ENCODE assay signal across 8 cellular contexts in the genomic region with DNA sequence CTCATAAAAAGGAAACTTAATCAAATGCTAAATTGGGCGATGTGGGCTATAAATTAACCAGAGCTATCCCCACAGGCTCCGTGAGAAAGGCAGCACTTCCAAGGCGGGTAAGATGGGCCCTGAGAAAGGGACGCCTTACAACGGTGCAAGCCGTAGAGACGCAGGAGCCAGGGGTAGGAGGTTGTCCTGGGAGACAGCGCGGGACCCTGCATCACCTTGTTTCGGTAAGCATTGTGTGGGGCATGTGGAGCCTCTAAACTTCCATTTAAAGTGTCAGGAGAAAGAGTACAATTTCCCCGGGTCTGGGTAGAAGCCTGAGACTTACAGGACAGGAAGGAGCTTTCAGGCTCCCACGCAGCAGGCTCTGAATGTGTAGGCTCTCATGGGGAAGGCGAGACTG. TPM values are rescaled to one million over a fixed set of nuclear protein-coding genes. Genes with fewer than 3 reads are reported as not detected.
A peak's percentile ranks its signal among the peaks of the same experiment; 100 is the strongest.
DNase-seq lines count a peak whose midpoint lies in the region; ATAC-seq and TF ChIP-seq lines count a peak whose summit lies in the region.

No MANE protein-coding gene starts in this region.

- intact Hi-C loops in natural killer cell (cut with micrococcal nuclease): loop anchor here (1.0 to 10.0 kb wide), 5 partner anchors 31 to 615 kb away; partner anchors contain the start of genes ASB1, HES6, TRAF3IP1 and UBE2F

- peak overlapping the region; percentile 93 for H2AFZ ChIP-seq in KMS-11 (ENCODE audit: low read depth)

- H3K27ac ChIP-seq in KMS-11: peak overlapping the region; percentile 67; the same call in 1 of the 2 replicates
- H3K27ac ChIP-seq in coronary artery: peak overlapping the region in 1 of 2 donors; percentile 90

- peak overlapping the region; percentile 98 to 99 for H3K27ac Mint-ChIP-seq in natural killer cell

- H4K20me1 ChIP-seq in KMS-11 (ENCODE audit: insufficient read depth): no peaks in the 10 kb centered on the region

- H3K4me3 Mint-ChIP-seq in natural killer cell: peak overlapping the region; percentile 99

- DNase-seq in AG10803 (ENCODE audit: low read depth) (no peak), coronary artery (ENCODE audit: low spot score) (peak; percentile 78), natural killer cell (peak; percentile 31), dedifferentiated amniotic fluid mesenchymal stem cell (ENCODE audit: extremely low spot score) (no peak), NCI-H1105 treated with DMSO at 0.1 percent for 48 hours (lab: John Stamatoyannopoulos, UW) (no peak)

- H3K9me3 Mint-ChIP-seq in natural killer cell: no peaks in the 10 kb centered on the region

- peaks cover 41 to 46% of the 10 kb centered on the region in 2 donors for H3K4me1 Mint-ChIP-seq in natural killer cell

- peak overlapping the region; percentile 87 for H3K4me2 ChIP-seq in KMS-11

- ATAC-seq in natural killer cell (no peak), HG02610 (IDR thresholded peaks at IDR 0.05; ENCODE audit: unreplicated experiment) (no peak)
- no peak for ATAC-seq in activated CD4-positive, CD25-positive, alpha-beta regulatory T cell treated with anti-CD3 and anti-CD28 coated beads, Interleukin-2, amount 50 U/mL, for 24 hours

- no peaks in the 10 kb centered on the region for H3K27me3 Mint-ChIP-seq in natural killer cell (ENCODE audit: low read depth in 2 of 2)

- TF ChIP-seq CTCF in AG10803 (conservative IDR thresholded peaks at IDR 0.05; ENCODE audit: low read length) (no peak), KMS-11 (conservative IDR thresholded peaks at IDR 0.05; ENCODE audit: low read depth, low read length) (no peak), coronary artery (IDR thresholded peaks at IDR 0.05) (no peak), natural killer cell (IDR thresholded peaks at IDR 0.05) (no peak)

- H3K4me3 ChIP-seq in AG10803 (ENCODE audit: low read length) (peak overlapping the region; percentile 64; the same call in 1 of the 2 replicates), KMS-11 (IDR thresholded peaks at IDR 0.05; ENCODE audit: insufficient read depth, low read depth, low read length) (peak overlapping the region; percentile 83), coronary artery (peak overlapping the region; percentile 84)

- no peaks in the 10 kb centered on the region for H3K27me3 ChIP-seq in KMS-11 (ENCODE audit: insufficient read depth, low read depth)

- peak overlapping the region; percentile 88; the same call in 1 of the 2 replicates for H3K9ac ChIP-seq in KMS-11

- peaks cover 24% of the 10 kb centered on the region for H3K4me1 ChIP-seq in KMS-11 (ENCODE audit: low read depth, poor library complexity, severe bottlenecking)

- H3K36me3 Mint-ChIP-seq in natural killer cell: no peaks in the 10 kb centered on the region

- H3K36me3 ChIP-seq in KMS-11 (ENCODE audit: insufficient read depth): no peaks in the 10 kb centered on the region

- peaks cover 8% of the 10 kb centered on the region for H3K79me2 ChIP-seq in KMS-11 (ENCODE audit: insufficient read depth, low read depth)

RNA-seq across cellular contexts. Expression of gene PER2, which starts 1.2 kb away (rescaled TPM):
- 10 to 100 TPM; 26.3 to 32.9 (median 32.6) TPM for total RNA-seq in natural killer cell

RNA-seq across cellular contexts. Expression of gene TRAF3IP1, which starts 30.7 kb away (rescaled TPM):
- total RNA-seq in natural killer cell: 10 to 100 TPM in 2 of 3 donors, 1 to 10 TPM in 1; 9.7 to 11.9 (median 11.3) TPM

RNA-seq across cellular contexts. Expression of gene HES6, which starts 49.7 kb away (rescaled TPM):
- total RNA-seq in natural killer cell: 10 to 100 TPM; 11.3 to 15.4 (median 13.5) TPM

Comparison
In these comparisons a context has a peak if more than half of its experiments do, and no peak if none do; other contexts are left out.
1. DNase-seq: peak in coronary artery (single experiment) and natural killer cell (single experiment); none in AG10803 (single experiment), dedifferentiated amniotic fluid mesenchymal stem cell (single experiment) and NCI-H1105 treated with DMSO at 0.1 percent for 48 hours (single experiment).
2. Peak in every context shown above with its lines, with median percentiles within 50 percentile points of each other: H3K4me3 ChIP-seq.